ENCODE assay signal across 8 cellular contexts in genomic region chr17:44200478-44201155, GRCh38. TPM values are rescaled to one million over a fixed set of nuclear protein-coding genes. Genes with fewer than 3 reads are reported as not detected.
DNase-seq lines count a peak whose midpoint lies in the region; ATAC-seq and TF ChIP-seq lines count a peak whose summit lies in the region.

No MANE protein-coding gene starts in this region.

- peak overlapping the region; percentile 93 for H3K27ac ChIP-seq in DND-41 (ENCODE audit: low read length)
- H3K27ac ChIP-seq in right cardiac atrium (ENCODE audit: low read length): peak overlapping the region; percentile 61
- peak overlapping the region; percentile 95 to 100 (median 98) for H3K27ac ChIP-seq in spleen

- TF ChIP-seq CTCF in DND-41 (IDR thresholded peaks at IDR 0.05; ENCODE audit: borderline replicate concordance, extremely low read depth, low read length, poor library complexity, severe bottlenecking) (no peak), spleen (IDR thresholded peaks at IDR 0.05 in 8 of 11, conservative IDR thresholded peaks at IDR 0.05 in 3 of 11) (no peak)
- no peak for TF ChIP-seq CTCF in activated CD8-positive, alpha-beta T cell treated with anti-CD3 and anti-CD28 coated beads for 36 hours (IDR thresholded peaks at IDR 0.05)

- H3K4me1 Mint-ChIP-seq in activated CD8-positive, alpha-beta T cell treated with anti-CD3 and anti-CD28 coated beads for 36 hours (ENCODE audit: low read depth): peaks cover 38% of the 10 kb centered on the region

- H3K9ac ChIP-seq in DND-41 (ENCODE audit: low read depth, low read length): peak overlapping the region; percentile 98

- peaks cover 36% of the 10 kb centered on the region for H3K79me2 ChIP-seq in DND-41 (ENCODE audit: insufficient read depth, low read length)

- DNase-seq in DND-41: peak; percentile 47
- no peak for DNase-seq in activated CD8-positive, alpha-beta T cell treated with anti-CD3 and anti-CD28 coated beads for 36 hours
- no peak for DNase-seq in right cardiac atrium
- no peak for DNase-seq in spleen
- no peak for DNase-seq in KG1 (lab: John Stamatoyannopoulos, UW)
- no peak for DNase-seq in AG08395 (ENCODE audit: low spot score)

- intact Hi-C loops in activated CD8-positive, alpha-beta T cell treated with anti-CD3 and anti-CD28 coated beads for 36 hours (cut with micrococcal nuclease): loop anchor here (5.0 kb wide), 2 partner anchors 132 to 147 kb away; partner anchors contain the start of gene GRN
- intact Hi-C loops in right cardiac atrium (cut with DNase I) (no loop called here), spleen (cut with DNase I; ENCODE audit: low total_unique reads) (no loop called here)

- ATAC-seq in DND-41 (ENCODE audit: insufficient read depth, low read depth): peak; percentile 1; the same call in 2 of the 3 replicates
- peak; percentile 3 for ATAC-seq in HG02884 (IDR thresholded peaks at IDR 0.05; ENCODE audit: unreplicated experiment)
- no peak for ATAC-seq in activated CD8-positive, alpha-beta T cell treated with anti-CD3 and anti-CD28 coated beads for 36 hours
- peak in 1 of 2 donors; percentile 1 for ATAC-seq in right cardiac atrium
- no peak for ATAC-seq in HG02642 (IDR thresholded peaks at IDR 0.05; ENCODE audit: poor library complexity, unreplicated experiment)

- TF ChIP-seq POLR2A in spleen (IDR thresholded peaks at IDR 0.05): no peak

- CTCF ChIA-PET in activated CD8-positive, alpha-beta T cell treated with anti-CD3 and anti-CD28 coated beads for 36 hours (lab: Charles Lee): interaction anchor here (1.0 to 5.5 kb wide), 6 partner anchors 10 to 150 kb away, joined by 3 to 51 read pairs (median 17); partner anchors contain the start of gene GRN

- peak overlapping the region; percentile 89 for H3K4me3 Mint-ChIP-seq in activated CD8-positive, alpha-beta T cell treated with anti-CD3 and anti-CD28 coated beads for 36 hours

- H4K20me1 ChIP-seq in DND-41 (ENCODE audit: insufficient read depth, low read length): peaks cover 19% of the 10 kb centered on the region

- POLR2A ChIA-PET in activated CD8-positive, alpha-beta T cell treated with anti-CD3 and anti-CD28 coated beads for 36 hours (lab: Charles Lee): interaction anchor here (1.1 to 5.6 kb wide), 4 partner anchors 10 to 145 kb away, joined by 3 to 58 read pairs (median 16); partner anchors contain the start of genes GRN and UBTF

- peak overlapping the region; percentile 97 for H3K27ac Mint-ChIP-seq in activated CD8-positive, alpha-beta T cell treated with anti-CD3 and anti-CD28 coated beads for 36 hours

- peak overlapping the region; percentile 82 for H3K4me2 ChIP-seq in DND-41 (ENCODE audit: insufficient read depth, low read length)

- H3K9me3 Mint-ChIP-seq in activated CD8-positive, alpha-beta T cell treated with anti-CD3 and anti-CD28 coated beads for 36 hours: no peaks in the 10 kb centered on the region

- 5% methylated on average over 36 of the region's 36 CpGs for WGBS in right cardiac atrium
- WGBS in spleen, 5 donors: 6 to 10% (median 6%) methylated on average over 24 to 36 of the region's 36 CpGs

- H3K36me3 ChIP-seq in DND-41 (ENCODE audit: insufficient read depth, low read length): peaks cover 22% of the 10 kb centered on the region
- H3K36me3 ChIP-seq in spleen: peaks cover 0 to 23% (median 18%) of the 10 kb centered on the region in 6 donors

- H3K4me1 ChIP-seq in DND-41 (ENCODE audit: insufficient read depth, low read length) (peaks cover 36% of the 10 kb centered on the region), right cardiac atrium (ENCODE audit: control insufficient read depth, insufficient read depth, low read length) (no peaks in the 10 kb centered on the region), spleen (peaks cover 12 to 73% (median 44%) of the 10 kb centered on the region in 6 donors)

- H3K36me3 Mint-ChIP-seq in activated CD8-positive, alpha-beta T cell treated with anti-CD3 and anti-CD28 coated beads for 36 hours (ENCODE audit: low read depth): peaks cover 8% of the 10 kb centered on the region

- H3K9me3 ChIP-seq in DND-41 (ENCODE audit: insufficient read depth, low read length, severe bottlenecking): no peaks in the 10 kb centered on the region
- H3K9me3 ChIP-seq in right cardiac atrium (ENCODE audit: control insufficient read depth, low read length): no peaks in the 10 kb centered on the region
- H3K9me3 ChIP-seq in spleen: no peaks in the 10 kb centered on the region

- no peaks in the 10 kb centered on the region for H3K27me3 Mint-ChIP-seq in activated CD8-positive, alpha-beta T cell treated with anti-CD3 and anti-CD28 coated beads for 36 hours

- H3K27me3 ChIP-seq in DND-41 (ENCODE audit: insufficient read depth, low read length, poor library complexity) (no peaks in the 10 kb centered on the region), right cardiac atrium (ENCODE audit: control insufficient read depth, insufficient read depth) (no peaks in the 10 kb centered on the region), spleen (replicated peaks in 1 of 7) (no peaks in the 10 kb centered on the region)

- peak overlapping the region; percentile 84 for H2AFZ ChIP-seq in DND-41 (ENCODE audit: low read depth, low read length)

- peak overlapping the region; percentile 62 to 74 for H3K4me3 ChIP-seq in DND-41 (ENCODE audit: low read depth in 1 of 2, low read length in 2 of 2)
- H3K4me3 ChIP-seq in right cardiac atrium (ENCODE audit: low read length): peak overlapping the region; percentile 98
- H3K4me3 ChIP-seq in spleen: peak overlapping the region; percentile 63 to 96 (median 72)

RNA-seq across cellular contexts. Expression of gene ATXN7L3, which starts 0.9 kb away (rescaled TPM):
- total RNA-seq in activated CD8-positive, alpha-beta T cell treated with anti-CD3 and anti-CD28 coated beads for 36 hours: 10 to 100 TPM; 58.1 to 62.3 TPM
- total RNA-seq in right cardiac atrium (10 to 100 TPM; 37.5 to 52.7 (median 41.2) TPM), spleen (10 to 100 TPM; 51.3 to 96.2 (median 68.4) TPM)
- polyA plus RNA-seq in right cardiac atrium (31.0 TPM), spleen (10 to 100 TPM; 25.2 to 55.5 (median 27.2) TPM)

RNA-seq across cellular contexts. Expression of gene TMUB2, which starts 13.8 kb away (rescaled TPM):
- 10 to 100 TPM; 17.5 TPM for total RNA-seq in activated CD8-positive, alpha-beta T cell treated with anti-CD3 and anti-CD28 coated beads for 36 hours
- total RNA-seq in right cardiac atrium (10 to 100 TPM; 23.5 to 27.6 (median 26.6) TPM), spleen (10 to 100 TPM; 41.9 to 59.0 (median 43.8) TPM)
- polyA plus RNA-seq in right cardiac atrium (26.3 TPM), spleen (10 to 100 TPM; 26.8 to 49.4 (median 43.1) TPM)

RNA-seq across cellular contexts. Expression of gene UBTF, which starts 18.9 kb away (rescaled TPM):
- total RNA-seq in activated CD8-positive, alpha-beta T cell treated with anti-CD3 and anti-CD28 coated beads for 36 hours: 100 to 1,000 TPM; 129 to 135 TPM
- 10 to 100 TPM; 36.7 to 63.4 (median 58.6) TPM for total RNA-seq in right cardiac atrium
- polyA plus RNA-seq in right cardiac atrium: 43.5 TPM
- 100 to 1,000 TPM in 3 of 7 donors, 10 to 100 TPM in 4; 77.0 to 113 (median 94.8) TPM for total RNA-seq in spleen
- polyA plus RNA-seq in spleen: 10 to 100 TPM; 43.2 to 67.0 (median 43.9) TPM

RNA-seq across cellular contexts. Expression of gene ASB16, which starts 30.1 kb away (rescaled TPM):
- total RNA-seq in activated CD8-positive, alpha-beta T cell treated with anti-CD3 and anti-CD28 coated beads for 36 hours: under 1 TPM; 0.18 to 0.27 TPM
- total RNA-seq in right cardiac atrium: 10 to 100 TPM in 2 of 4 donors, 1 to 10 TPM in 2; 5.3 to 11.3 (median 9.7) TPM
- 5.4 TPM for polyA plus RNA-seq in right cardiac atrium
- under 1 TPM in 1 of 7 donors, not detected in 6; 0.57 TPM for total RNA-seq in spleen
- under 1 TPM in 2 of 3 donors, not detected in 1; 0.09 to 0.16 TPM for polyA plus RNA-seq in spleen

RNA-seq across cellular contexts. Expression of gene HROB, which starts 58.9 kb away (rescaled TPM):
- total RNA-seq in activated CD8-positive, alpha-beta T cell treated with anti-CD3 and anti-CD28 coated beads for 36 hours: 10 to 100 TPM; 16.8 to 17.9 TPM
- total RNA-seq in right cardiac atrium (1 to 10 TPM in 1 of 4 donors, under 1 TPM in 3; 0.47 to 1.4 (median 0.76) TPM), spleen (1 to 10 TPM; 1.3 to 4.1 (median 1.8) TPM)
- polyA plus RNA-seq in right cardiac atrium (0.38 TPM), spleen (1 to 10 TPM in 2 of 3 donors, under 1 TPM in 1; 0.83 to 1.0 (median 1.0) TPM)

Comparison
In these comparisons a context has a peak if more than half of its experiments do, and no peak if none do; other contexts are left out.
1. ATAC-seq: peak in DND-41 (single experiment) and HG02884 (single experiment); none in activated CD8-positive, alpha-beta T cell treated with anti-CD3 and anti-CD28 coated beads for 36 hours (single experiment) and HG02642 (single experiment).
2. Peak in every context shown above with its lines, with median percentiles within 50 percentile points of each other: H3K27ac ChIP-seq and H3K4me3 ChIP-seq.